In the genomic region with DNA sequence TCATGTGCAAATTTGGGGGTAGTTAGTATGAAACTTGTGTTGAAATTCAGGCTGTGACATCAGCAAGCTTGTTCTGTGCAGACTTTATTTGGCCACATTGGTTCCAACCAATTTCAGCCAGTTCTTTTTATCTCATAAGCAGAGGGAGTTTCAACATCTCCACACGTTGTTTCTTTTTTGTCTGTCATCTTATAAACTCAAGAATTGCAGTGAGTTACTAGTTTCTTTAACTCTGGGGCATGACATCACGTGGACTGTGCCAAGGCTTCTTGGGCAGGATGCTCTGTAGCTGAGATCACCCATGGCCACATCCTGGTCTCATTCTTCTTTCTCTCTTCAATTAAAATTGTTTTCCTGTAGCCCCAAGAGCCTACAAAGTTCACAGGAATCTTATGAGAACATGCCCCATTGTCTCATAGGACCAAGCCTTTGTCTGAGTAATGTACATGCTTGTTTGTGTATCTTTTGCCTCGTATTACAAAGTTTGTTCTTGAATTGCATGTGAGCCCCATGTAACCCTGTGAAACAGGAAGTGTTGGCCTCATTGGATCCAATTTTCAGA, we compare ENCODE assay signal across 10 cellular contexts.
A peak's percentile ranks its signal among the peaks of the same experiment; 100 is the strongest.
DNase-seq lines count a peak whose midpoint lies in the region; ATAC-seq, FAIRE-seq and TF ChIP-seq lines count a peak whose summit lies in the region.
"Had no signal": no experiment of that assay in that cellular context is flagged by ENCODE, and none has a peak within 500 bp of the region (broad histone marks: within the 10 kb centered on the region; RNA-seq: fewer than 3 reads in every experiment).

No MANE protein-coding gene starts in this region.

- no peak for TF ChIP-seq CTCF in bronchial epithelial cell (IDR thresholded peaks at IDR 0.05; ENCODE audit: insufficient read depth, low read length, severe bottlenecking)
- TF ChIP-seq CTCF in kidney epithelial cell (IDR thresholded peaks at IDR 0.05; ENCODE audit: insufficient read depth, low read length, poor library complexity, severe bottlenecking): no peak

- H3K27me3 ChIP-seq in bronchial epithelial cell (ENCODE audit: control insufficient read depth, insufficient read depth, low read length): no peaks in the 10 kb centered on the region
- H3K27me3 ChIP-seq in kidney epithelial cell (ENCODE audit: control insufficient read depth, insufficient read depth, low read length): no peaks in the 10 kb centered on the region

- DNase-seq in AG08396 (ENCODE audit: low spot score): peak; percentile 69
- peak; percentile 39 for DNase-seq in HK-2 (ENCODE audit: unreplicated experiment)
- DNase-seq in bronchial epithelial cell (ENCODE audit: low read depth): peak; percentile 88
- peak; percentile 65 for DNase-seq in kidney epithelial cell (ENCODE audit: low read depth)
- DNase-seq in superior temporal gyrus (ENCODE audit: extremely low spot score): no peak
- DNase-seq in SKM-1 (lab: John Stamatoyannopoulos, UW; ENCODE audit: unreplicated experiment): no peak
- DNase-seq: activated T-cell treated with anti-CD3 and anti-CD28 coated beads, Interleukin-2, amount 50 U/mL, for 24 hours; stimulated activated naive B cell treated with anti-CD40 and anti-IgM and Interleukin-4, amounts not matched to agents 10 μg/mL and 1 μg/mL and 100 μg/mL, for 72 hours had no signal

- FAIRE-seq in bronchial epithelial cell (lab: Jason Lieb, UNC): no peak

- no peak for ATAC-seq in GM18907 (IDR thresholded peaks at IDR 0.05; ENCODE audit: unreplicated experiment)
- ATAC-seq in HG03159 (IDR thresholded peaks at IDR 0.05; ENCODE audit: unreplicated experiment): no peak
- ATAC-seq: stimulated activated naive B cell treated with anti-CD40 and anti-IgM and Interleukin-4, amounts not matched to agents 10 μg/mL and 1 μg/mL and 100 μg/mL, for 72 hours had no signal

- H3K4me3 ChIP-seq in bronchial epithelial cell (ENCODE audit: low read depth, low read length): no peak overlapping the region
- H3K4me3 ChIP-seq in kidney epithelial cell (ENCODE audit: low read depth, low read length): no peak overlapping the region

- no peaks in the 10 kb centered on the region for H3K36me3 ChIP-seq in bronchial epithelial cell (ENCODE audit: control insufficient read depth, insufficient read depth, low read length)
- H3K36me3 ChIP-seq in kidney epithelial cell (ENCODE audit: control insufficient read depth, insufficient read depth, low read length): no peaks in the 10 kb centered on the region

Comparison
In these comparisons a context has a peak if more than half of its experiments do, and no peak if none do; other contexts are left out.
1. DNase-seq: peak in AG08396 (single experiment), HK-2 (single experiment), bronchial epithelial cell (single experiment) and kidney epithelial cell (single experiment); none in superior temporal gyrus (single experiment) and SKM-1 (single experiment).